Comparison of ENCODE assay signal across 12 cellular contexts in genomic region chr2:164252568-164253287, GRCh38.
DNase-seq lines count a peak whose midpoint lies in the region; ATAC-seq and TF ChIP-seq lines count a peak whose summit lies in the region.
"Had no signal": no experiment of that assay in that cellular context is flagged by ENCODE, and none has a peak within 500 bp of the region (broad histone marks: within the 10 kb centered on the region; RNA-seq: fewer than 3 reads in every experiment).

No MANE protein-coding gene starts in this region.

- H3K36me3 Mint-ChIP-seq in chondrocyte (ENCODE audit: low read depth): no peaks in the 10 kb centered on the region

- no peak overlapping the region for H3K4me3 Mint-ChIP-seq in chondrocyte (ENCODE audit: unreplicated experiment)

- H3K27me3 Mint-ChIP-seq in chondrocyte (ENCODE audit: low read depth): no peaks in the 10 kb centered on the region

- H3K4me1 Mint-ChIP-seq in chondrocyte (ENCODE audit: low read depth): peaks cover 2% of the 10 kb centered on the region

- DNase-seq in GF-D8 (lab: John Stamatoyannopoulos, UW) (no peak), chondrocyte (ENCODE audit: low spot score) (no peak), iPS-NIHi11 (ENCODE audit: low spot score) (no peak), COR-L47 (lab: John Stamatoyannopoulos, UW) (no peak)
- DNase-seq: aorta, GDM1, left ventricle myocardium superior, NCI-H446 had no signal

- peak; percentile 82 for ATAC-seq in GM18517 (IDR thresholded peaks at IDR 0.05; ENCODE audit: unreplicated experiment)
- ATAC-seq in GM21360 (IDR thresholded peaks at IDR 0.05; ENCODE audit: unreplicated experiment): peak; percentile 94
- ATAC-seq in HG02973 (IDR thresholded peaks at IDR 0.05; ENCODE audit: unreplicated experiment): peak; percentile 73
- ATAC-seq in HG03571 (IDR thresholded peaks at IDR 0.05; ENCODE audit: unreplicated experiment): peak; percentile 73
- ATAC-seq: left ventricle myocardium superior had no signal

- no peak for TF ChIP-seq CTCF in chondrocyte (IDR thresholded peaks at IDR 0.05)

- no peaks in the 10 kb centered on the region for H3K9me3 Mint-ChIP-seq in chondrocyte (ENCODE audit: low read depth)

- no peak overlapping the region for H3K27ac Mint-ChIP-seq in chondrocyte (ENCODE audit: unreplicated experiment)
